ENCODE assay signal across 1 cellular context in genomic region chr11:1772270-1773130, GRCh38.
TF ChIP-seq lines count a peak whose summit lies in the region.

No MANE protein-coding gene starts in this region.

TF ChIP-seq in K562, 482 proteins besides CTCF, POLR2A, EP300 and RAD21 (continued from another document and continues in another):
- TF ChIP-seq MLX (CRISPR knock-in tag; conservative IDR thresholded peaks at IDR 0.05) = no peak
- TF ChIP-seq, protein P1, sequence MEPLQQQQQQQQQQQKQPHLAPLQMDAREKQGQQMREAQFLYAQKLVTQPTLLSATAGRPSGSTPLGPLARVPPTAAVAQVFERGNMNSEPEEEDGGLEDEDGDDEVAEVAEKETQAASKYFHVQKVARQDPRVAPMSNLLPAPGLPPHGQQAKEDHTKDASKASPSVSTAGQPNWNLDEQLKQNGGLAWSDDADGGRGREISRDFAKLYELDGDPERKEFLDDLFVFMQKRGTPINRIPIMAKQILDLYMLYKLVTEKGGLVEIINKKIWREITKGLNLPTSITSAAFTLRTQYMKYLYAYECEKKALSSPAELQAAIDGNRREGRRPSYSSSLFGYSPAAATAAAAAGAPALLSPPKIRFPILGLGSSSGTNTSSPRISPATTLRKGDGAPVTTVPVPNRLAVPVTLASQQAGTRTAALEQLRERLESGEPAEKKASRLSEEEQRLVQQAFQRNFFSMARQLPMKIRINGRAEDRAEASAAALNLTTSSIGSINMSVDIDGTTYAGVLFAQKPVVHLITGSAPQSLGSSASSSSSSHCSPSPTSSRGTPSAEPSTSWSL (CRISPR knock-in tag; IDR thresholded peaks at IDR 0.05; ENCODE audit: borderline replicate concordance) = no peak
- TF ChIP-seq ZNF445 (CRISPR knock-in tag; IDR thresholded peaks at IDR 0.05; ENCODE audit: low read depth) = no peak
- no peak for TF ChIP-seq CHCHD3 (CRISPR knock-in tag; IDR thresholded peaks at IDR 0.05)
- TF ChIP-seq RBFOX2 (IDR thresholded peaks at IDR 0.05; ENCODE audit: low read depth, low read length) = peak; percentile 60
- TF ChIP-seq POLR2AphosphoS5 (IDR thresholded peaks at IDR 0.05; ENCODE audit: control insufficient read depth, insufficient read depth, low read depth, low read length) = no peak
- no peak for TF ChIP-seq ZNF586 (CRISPR knock-in tag; conservative IDR thresholded peaks at IDR 0.05)
- TF ChIP-seq, protein P2, sequence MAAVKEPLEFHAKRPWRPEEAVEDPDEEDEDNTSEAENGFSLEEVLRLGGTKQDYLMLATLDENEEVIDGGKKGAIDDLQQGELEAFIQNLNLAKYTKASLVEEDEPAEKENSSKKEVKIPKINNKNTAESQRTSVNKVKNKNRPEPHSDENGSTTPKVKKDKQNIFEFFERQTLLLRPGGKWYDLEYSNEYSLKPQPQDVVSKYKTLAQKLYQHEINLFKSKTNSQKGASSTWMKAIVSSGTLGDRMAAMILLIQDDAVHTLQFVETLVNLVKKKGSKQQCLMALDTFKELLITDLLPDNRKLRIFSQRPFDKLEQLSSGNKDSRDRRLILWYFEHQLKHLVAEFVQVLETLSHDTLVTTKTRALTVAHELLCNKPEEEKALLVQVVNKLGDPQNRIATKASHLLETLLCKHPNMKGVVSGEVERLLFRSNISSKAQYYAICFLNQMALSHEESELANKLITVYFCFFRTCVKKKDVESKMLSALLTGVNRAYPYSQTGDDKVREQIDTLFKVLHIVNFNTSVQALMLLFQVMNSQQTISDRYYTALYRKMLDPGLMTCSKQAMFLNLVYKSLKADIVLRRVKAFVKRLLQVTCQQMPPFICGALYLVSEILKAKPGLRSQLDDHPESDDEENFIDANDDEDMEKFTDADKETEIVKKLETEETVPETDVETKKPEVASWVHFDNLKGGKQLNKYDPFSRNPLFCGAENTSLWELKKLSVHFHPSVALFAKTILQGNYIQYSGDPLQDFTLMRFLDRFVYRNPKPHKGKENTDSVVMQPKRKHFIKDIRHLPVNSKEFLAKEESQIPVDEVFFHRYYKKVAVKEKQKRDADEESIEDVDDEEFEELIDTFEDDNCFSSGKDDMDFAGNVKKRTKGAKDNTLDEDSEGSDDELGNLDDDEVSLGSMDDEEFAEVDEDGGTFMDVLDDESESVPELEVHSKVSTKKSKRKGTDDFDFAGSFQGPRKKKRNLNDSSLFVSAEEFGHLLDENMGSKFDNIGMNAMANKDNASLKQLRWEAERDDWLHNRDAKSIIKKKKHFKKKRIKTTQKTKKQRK (IDR thresholded peaks at IDR 0.05; ENCODE audit: borderline replicate concordance, low read depth, low read length) = no peak
- TF ChIP-seq NRF1 (conservative IDR thresholded peaks at IDR 0.05 in 1 of 2, IDR thresholded peaks at IDR 0.05 in 1 of 2) = peak in 1 of 2 experiments; percentile 33; a peak in 2 of 4 replicates
- TF ChIP-seq XRCC3 (IDR thresholded peaks at IDR 0.05) = no peak
- no peak for TF ChIP-seq ZNF3 (CRISPR knock-in tag; IDR thresholded peaks at IDR 0.05)
- no peak for TF ChIP-seq ZNF324 (CRISPR knock-in tag; IDR thresholded peaks at IDR 0.05)
- no peak for TF ChIP-seq RBM15 (IDR thresholded peaks at IDR 0.05; ENCODE audit: insufficient read depth, low read length)
- TF ChIP-seq ZBTB17 (CRISPR knock-in tag; IDR thresholded peaks at IDR 0.05) = 0 out of 2 replicates have a peak, but pooled peaks have one; percentile 37
- peak; percentile 95 for TF ChIP-seq DPF2 (IDR thresholded peaks at IDR 0.05)
- TF ChIP-seq MLLT1 (IDR thresholded peaks at IDR 0.05) = peak in 1 of 2 experiments; percentile 81; a peak in 1 of 4 replicates
- TF ChIP-seq POLR3A (IDR thresholded peaks at IDR 0.05; ENCODE audit: borderline replicate concordance, extremely low read depth, insufficient read depth, insufficient read length) = no peak
- TF ChIP-seq SMARCA4 (IDR thresholded peaks at IDR 0.05) = peak; percentile 92
- no peak for TF ChIP-seq YBX1 (IDR thresholded peaks at IDR 0.05)
- no peak for TF ChIP-seq KLF16 (IDR thresholded peaks at IDR 0.05)
- no peak for TF ChIP-seq E2F3 (CRISPR knock-in tag; IDR thresholded peaks at IDR 0.05)
- peak; percentile 1 for TF ChIP-seq MEIS2 (IDR thresholded peaks at IDR 0.05; ENCODE audit: partially characterized antibody)
- no peak for TF ChIP-seq NFXL1 (CRISPR knock-in tag; IDR thresholded peaks at IDR 0.05)
- TF ChIP-seq, protein P3, sequence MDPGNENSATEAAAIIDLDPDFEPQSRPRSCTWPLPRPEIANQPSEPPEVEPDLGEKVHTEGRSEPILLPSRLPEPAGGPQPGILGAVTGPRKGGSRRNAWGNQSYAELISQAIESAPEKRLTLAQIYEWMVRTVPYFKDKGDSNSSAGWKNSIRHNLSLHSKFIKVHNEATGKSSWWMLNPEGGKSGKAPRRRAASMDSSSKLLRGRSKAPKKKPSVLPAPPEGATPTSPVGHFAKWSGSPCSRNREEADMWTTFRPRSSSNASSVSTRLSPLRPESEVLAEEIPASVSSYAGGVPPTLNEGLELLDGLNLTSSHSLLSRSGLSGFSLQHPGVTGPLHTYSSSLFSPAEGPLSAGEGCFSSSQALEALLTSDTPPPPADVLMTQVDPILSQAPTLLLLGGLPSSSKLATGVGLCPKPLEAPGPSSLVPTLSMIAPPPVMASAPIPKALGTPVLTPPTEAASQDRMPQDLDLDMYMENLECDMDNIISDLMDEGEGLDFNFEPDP (CRISPR knock-in tag; IDR thresholded peaks at IDR 0.05) = no peak
- TF ChIP-seq SIN3B (IDR thresholded peaks at IDR 0.05; ENCODE audit: low read depth) = peak; percentile 29; the same call in 1 of the 2 replicates
- TF ChIP-seq ZNF444 (CRISPR knock-in tag; IDR thresholded peaks at IDR 0.05) = no peak
- TF ChIP-seq PHB (CRISPR knock-in tag; IDR thresholded peaks at IDR 0.05) = no peak
- TF ChIP-seq PHF20 (IDR thresholded peaks at IDR 0.05; ENCODE audit: partially characterized antibody) = no peak
- peak; percentile 39 for TF ChIP-seq TBP (optimal IDR thresholded peaks at IDR 0.05; ENCODE audit: low read depth, low read length)
- TF ChIP-seq, protein P4, sequence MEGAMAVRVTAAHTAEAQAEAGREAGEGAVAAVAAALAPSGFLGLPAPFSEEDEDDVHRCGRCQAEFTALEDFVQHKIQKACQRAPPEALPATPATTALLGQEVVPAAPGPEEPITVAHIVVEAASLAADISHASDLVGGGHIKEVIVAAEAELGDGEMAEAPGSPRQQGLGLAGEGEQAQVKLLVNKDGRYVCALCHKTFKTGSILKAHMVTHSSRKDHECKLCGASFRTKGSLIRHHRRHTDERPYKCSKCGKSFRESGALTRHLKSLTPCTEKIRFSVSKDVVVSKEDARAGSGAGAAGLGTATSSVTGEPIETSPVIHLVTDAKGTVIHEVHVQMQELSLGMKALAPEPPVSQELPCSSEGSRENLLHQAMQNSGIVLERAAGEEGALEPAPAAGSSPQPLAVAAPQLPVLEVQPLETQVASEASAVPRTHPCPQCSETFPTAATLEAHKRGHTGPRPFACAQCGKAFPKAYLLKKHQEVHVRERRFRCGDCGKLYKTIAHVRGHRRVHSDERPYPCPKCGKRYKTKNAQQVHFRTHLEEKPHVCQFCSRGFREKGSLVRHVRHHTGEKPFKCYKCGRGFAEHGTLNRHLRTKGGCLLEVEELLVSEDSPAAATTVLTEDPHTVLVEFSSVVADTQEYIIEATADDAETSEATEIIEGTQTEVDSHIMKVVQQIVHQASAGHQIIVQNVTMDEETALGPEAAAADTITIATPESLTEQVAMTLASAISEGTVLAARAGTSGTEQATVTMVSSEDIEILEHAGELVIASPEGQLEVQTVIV (CRISPR knock-in tag; IDR thresholded peaks at IDR 0.05; ENCODE audit: borderline replicate concordance) = no peak
- TF ChIP-seq, protein P5, sequence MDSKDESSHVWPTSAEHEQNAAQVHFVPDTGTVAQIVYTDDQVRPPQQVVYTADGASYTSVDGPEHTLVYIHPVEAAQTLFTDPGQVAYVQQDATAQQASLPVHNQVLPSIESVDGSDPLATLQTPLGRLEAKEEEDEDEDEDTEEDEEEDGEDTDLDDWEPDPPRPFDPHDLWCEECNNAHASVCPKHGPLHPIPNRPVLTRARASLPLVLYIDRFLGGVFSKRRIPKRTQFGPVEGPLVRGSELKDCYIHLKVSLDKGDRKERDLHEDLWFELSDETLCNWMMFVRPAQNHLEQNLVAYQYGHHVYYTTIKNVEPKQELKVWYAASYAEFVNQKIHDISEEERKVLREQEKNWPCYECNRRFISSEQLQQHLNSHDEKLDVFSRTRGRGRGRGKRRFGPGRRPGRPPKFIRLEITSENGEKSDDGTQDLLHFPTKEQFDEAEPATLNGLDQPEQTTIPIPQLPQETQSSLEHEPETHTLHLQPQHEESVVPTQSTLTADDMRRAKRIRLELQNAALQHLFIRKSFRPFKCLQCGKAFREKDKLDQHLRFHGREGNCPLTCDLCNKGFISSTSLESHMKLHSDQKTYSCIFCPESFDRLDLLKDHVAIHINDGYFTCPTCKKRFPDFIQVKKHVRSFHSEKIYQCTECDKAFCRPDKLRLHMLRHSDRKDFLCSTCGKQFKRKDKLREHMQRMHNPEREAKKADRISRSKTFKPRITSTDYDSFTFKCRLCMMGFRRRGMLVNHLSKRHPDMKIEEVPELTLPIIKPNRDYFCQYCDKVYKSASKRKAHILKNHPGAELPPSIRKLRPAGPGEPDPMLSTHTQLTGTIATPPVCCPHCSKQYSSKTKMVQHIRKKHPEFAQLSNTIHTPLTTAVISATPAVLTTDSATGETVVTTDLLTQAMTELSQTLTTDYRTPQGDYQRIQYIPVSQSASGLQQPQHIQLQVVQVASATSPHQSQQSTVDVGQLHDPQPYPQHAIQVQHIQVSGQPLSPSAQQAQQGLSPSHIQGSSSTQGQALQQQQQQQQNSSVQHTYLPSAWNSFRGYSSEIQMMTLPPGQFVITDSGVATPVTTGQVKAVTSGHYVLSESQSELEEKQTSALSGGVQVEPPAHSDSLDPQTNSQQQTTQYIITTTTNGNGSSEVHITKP (IDR thresholded peaks at IDR 0.05; ENCODE audit: partially characterized antibody) = peak; percentile 92
- peak; percentile 61 for TF ChIP-seq NFRKB (IDR thresholded peaks at IDR 0.05; ENCODE audit: low read depth)
- TF ChIP-seq NFE2 (IDR thresholded peaks at IDR 0.05; ENCODE audit: low read depth) = peak; percentile 99
- TF ChIP-seq ZNF140 (CRISPR knock-in tag; IDR thresholded peaks at IDR 0.05) = no peak
- TF ChIP-seq, protein P6, sequence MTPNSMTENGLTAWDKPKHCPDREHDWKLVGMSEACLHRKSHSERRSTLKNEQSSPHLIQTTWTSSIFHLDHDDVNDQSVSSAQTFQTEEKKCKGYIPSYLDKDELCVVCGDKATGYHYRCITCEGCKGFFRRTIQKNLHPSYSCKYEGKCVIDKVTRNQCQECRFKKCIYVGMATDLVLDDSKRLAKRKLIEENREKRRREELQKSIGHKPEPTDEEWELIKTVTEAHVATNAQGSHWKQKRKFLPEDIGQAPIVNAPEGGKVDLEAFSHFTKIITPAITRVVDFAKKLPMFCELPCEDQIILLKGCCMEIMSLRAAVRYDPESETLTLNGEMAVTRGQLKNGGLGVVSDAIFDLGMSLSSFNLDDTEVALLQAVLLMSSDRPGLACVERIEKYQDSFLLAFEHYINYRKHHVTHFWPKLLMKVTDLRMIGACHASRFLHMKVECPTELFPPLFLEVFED (CRISPR knock-in tag; conservative IDR thresholded peaks at IDR 0.05) = peak; percentile 90
- TF ChIP-seq TAF1 (IDR thresholded peaks at IDR 0.05; ENCODE audit: control insufficient read depth, extremely low read depth, insufficient read depth, low read length, severe bottlenecking) = no peak
- no peak for TF ChIP-seq CAMTA2 (CRISPR knock-in tag; conservative IDR thresholded peaks at IDR 0.05)
- no peak for TF ChIP-seq KLF10 (CRISPR knock-in tag; IDR thresholded peaks at IDR 0.05)
- TF ChIP-seq, protein P7, sequence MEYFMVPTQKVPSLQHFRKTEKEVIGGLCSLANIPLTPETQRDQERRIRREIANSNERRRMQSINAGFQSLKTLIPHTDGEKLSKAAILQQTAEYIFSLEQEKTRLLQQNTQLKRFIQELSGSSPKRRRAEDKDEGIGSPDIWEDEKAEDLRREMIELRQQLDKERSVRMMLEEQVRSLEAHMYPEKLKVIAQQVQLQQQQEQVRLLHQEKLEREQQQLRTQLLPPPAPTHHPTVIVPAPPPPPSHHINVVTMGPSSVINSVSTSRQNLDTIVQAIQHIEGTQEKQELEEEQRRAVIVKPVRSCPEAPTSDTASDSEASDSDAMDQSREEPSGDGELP (CRISPR knock-in tag; IDR thresholded peaks at IDR 0.05; ENCODE audit: borderline replicate concordance) = peak; percentile 66; the same call in 1 of the 2 replicates
- peak in 1 of 2 experiments; percentile 69; a peak in 2 of 4 replicates for TF ChIP-seq FOXK2 (conservative IDR thresholded peaks at IDR 0.05 in 1 of 2, IDR thresholded peaks at IDR 0.05 in 1 of 2; ENCODE audit: low read depth in 2 of 2)
- peak; percentile 69 for TF ChIP-seq NEUROD1 (IDR thresholded peaks at IDR 0.05; ENCODE audit: borderline replicate concordance, low read depth, low read length, partially characterized antibody)
- no peak for TF ChIP-seq RFX7 (CRISPR knock-in tag; IDR thresholded peaks at IDR 0.05)
- peak; percentile 23; the same call in 1 of the 2 replicates for TF ChIP-seq KAT7 (CRISPR knock-in tag; IDR thresholded peaks at IDR 0.05; ENCODE audit: borderline replicate concordance)
- TF ChIP-seq DLX4 (CRISPR knock-in tag; IDR thresholded peaks at IDR 0.05) = no peak
- no peak for TF ChIP-seq ZNF212 (CRISPR knock-in tag; IDR thresholded peaks at IDR 0.05)
- no peak for TF ChIP-seq SNIP1 (IDR thresholded peaks at IDR 0.05; ENCODE audit: low read depth)
- TF ChIP-seq ZNF707 (CRISPR knock-in tag; conservative IDR thresholded peaks at IDR 0.05) = no peak
- TF ChIP-seq ZNF584 (CRISPR knock-in tag; IDR thresholded peaks at IDR 0.05; ENCODE audit: low read depth) = no peak
